Comparison of ENCODE assay signal across 9 cellular contexts in genomic region chr14:20412422-20412821, GRCh38. TPM values are rescaled to one million over a fixed set of nuclear protein-coding genes. Genes with fewer than 3 reads are reported as not detected.
DNase-seq lines count a peak whose midpoint lies in the region; ATAC-seq and TF ChIP-seq lines count a peak whose summit lies in the region.
"Had no signal": no experiment of that assay in that cellular context is flagged by ENCODE, and none has a peak within 500 bp of the region (broad histone marks: within the 10 kb centered on the region; RNA-seq: fewer than 3 reads in every experiment).

No MANE protein-coding gene starts in this region.

- no peak for TF ChIP-seq RAD21 in IMR-90 (IDR thresholded peaks at IDR 0.05; ENCODE audit: low read length)

- H4K91ac ChIP-seq in IMR-90 (ENCODE audit: insufficient read depth, low read depth, low read length) = no peak overlapping the region

- BruUV-seq in IMR-90 (replicated peaks; lab: Mats Ljungman, UMichigan) = no TSS peak

- H3K14ac ChIP-seq in IMR-90 (replicated peaks; ENCODE audit: low read depth, low read length) = peak overlapping the region; percentile 86; the same call in 1 of the 2 replicates

- peak overlapping the region; percentile 89 for H2BK5ac ChIP-seq in IMR-90 (ENCODE audit: low read depth, low read length, poor library complexity, severe bottlenecking)

- H3K4me3 ChIP-seq in CD8-positive, alpha-beta memory T cell (ENCODE audit: low read length) = peak overlapping the region; percentile 91
- peak overlapping the region; percentile 79 for H3K4me3 ChIP-seq in IMR-90 (ENCODE audit: insufficient read depth, low read depth, low read length)

- H3K79me1 ChIP-seq in IMR-90 (ENCODE audit: low read depth in 1 of 2, low read length in 2 of 2) = peaks cover 4 to 34% of the 10 kb centered on the region in 2 experiments; a peak in 3 of 4 replicates

- intact Hi-C loops in IMR-90 (cut with micrococcal nuclease) = loop anchor here (1.0 to 2.0 kb wide), 3 partner anchors 44 to 270 kb away; partner anchors contain the start of gene PARP2

- H3K56ac ChIP-seq in IMR-90 (ENCODE audit: extremely low read depth, insufficient read depth, low read length) = peak overlapping the region; percentile 68; the same call in 1 of the 2 replicates

- peak overlapping the region; percentile 92 to 99 (median 96) for H3K4me3 Mint-ChIP-seq in CD8-positive, alpha-beta memory T cell

- H3K27ac ChIP-seq in CD8-positive, alpha-beta memory T cell (ENCODE audit: low read depth, low read length) = peak overlapping the region; percentile 90
- peak overlapping the region; percentile 98 for H3K27ac ChIP-seq in IMR-90 (ENCODE audit: insufficient read depth, low read length)

- peak overlapping the region; percentile 95 for H3K4me2 ChIP-seq in IMR-90 (ENCODE audit: low read depth, low read length)

- peak in 2 of 5 donors; percentile 37 to 45 for DNase-seq in CD8-positive, alpha-beta memory T cell
- no peak for DNase-seq in IMR-90
- DNase-seq in central memory CD4-positive, alpha-beta T cell = peak; percentile 27
- DNase-seq in midbrain (lab: John Stamatoyannopoulos, UW) = peak; percentile 17
- DNase-seq in nucleus accumbens (lab: John Stamatoyannopoulos, UW) = no peak
- DNase-seq in ecto neural progenitor cell (ENCODE audit: low spot score) = no peak
- DNase-seq in retina = no peak

- peak overlapping the region; percentile 27; the same call in 1 of the 2 replicates for H4K5ac ChIP-seq in IMR-90 (ENCODE audit: low read depth, low read length)

- no peak for TF ChIP-seq POLR2A in IMR-90 (IDR thresholded peaks at IDR 0.05; ENCODE audit: low read depth, low read length)

- ATAC-seq in GM21360 (IDR thresholded peaks at IDR 0.05; ENCODE audit: unreplicated experiment) = peak; percentile 33
- ATAC-seq in IMR-90 (ENCODE audit: low read depth) = peak; percentile 4

- peak overlapping the region; percentile 81 to 90; a peak in 2 of 4 replicates for H4K8ac ChIP-seq in IMR-90 (ENCODE audit: low read depth in 2 of 2, low read length in 2 of 2)

- peak overlapping the region; percentile 24; the same call in 1 of the 2 replicates for H3K18ac ChIP-seq in IMR-90 (ENCODE audit: low read depth, low read length)

- no CpG with 5 or more reads among the region's 8 CpGs for WGBS in IMR-90 (ENCODE audit: extremely low coverage in 2 of 2, insufficient read length in 1 of 2), 2 experiments

- H2AFZ ChIP-seq in IMR-90 (replicated peaks; ENCODE audit: low read length, poor library complexity) = no peak overlapping the region

- H2BK15ac ChIP-seq in IMR-90 (ENCODE audit: low read depth, low read length) = no peak overlapping the region

- peak overlapping the region; percentile 41; the same call in 1 of the 2 replicates for H3K23ac ChIP-seq in IMR-90 (ENCODE audit: low read depth, low read length)

- peaks cover 44 to 65% (median 62%) of the 10 kb centered on the region in 3 donors for H3K4me1 Mint-ChIP-seq in CD8-positive, alpha-beta memory T cell

- H4K20me1 ChIP-seq in IMR-90 (ENCODE audit: insufficient read depth, low read length) = no peaks in the 10 kb centered on the region

- peaks cover 8% of the 10 kb centered on the region for H3K36me3 ChIP-seq in CD8-positive, alpha-beta memory T cell (ENCODE audit: insufficient read depth, low read length)
- H3K36me3 ChIP-seq in IMR-90 (ENCODE audit: control insufficient read depth, insufficient read depth, low read length) = peaks cover 9% of the 10 kb centered on the region

- H3K27ac Mint-ChIP-seq in CD8-positive, alpha-beta memory T cell = peak overlapping the region; percentile 92 to 100 (median 98)

- peaks cover 0 to 22% (median 2%) of the 10 kb centered on the region in 3 donors for H3K36me3 Mint-ChIP-seq in CD8-positive, alpha-beta memory T cell

- CTCF ChIA-PET in CD8-positive, alpha-beta memory T cell (lab: Charles Lee) = interaction anchor here (0.8 to 3.7 kb wide), 5 partner anchors 11 to 201 kb away, joined by 3 to 24 read pairs (median 5); partner anchors contain the start of gene PARP2
- CTCF ChIA-PET in IMR-90 (lab: Yijun Ruan, JAX) = interaction anchor here (0.6 kb wide), 1 partner anchor 218 kb away, joined by 5 read pairs; no protein-coding TSS in a partner anchor

- no peaks in the 10 kb centered on the region for H3K9me3 ChIP-seq in CD8-positive, alpha-beta memory T cell (ENCODE audit: low read length)
- no peaks in the 10 kb centered on the region for H3K9me3 ChIP-seq in IMR-90 (ENCODE audit: control insufficient read depth, insufficient read depth, low read length)

- peak overlapping the region; percentile 59; the same call in 1 of the 2 replicates for H2BK120ac ChIP-seq in IMR-90 (ENCODE audit: low read depth, low read length)

- H3K9ac ChIP-seq in IMR-90 (ENCODE audit: low read depth, low read length) = peak overlapping the region; percentile 86

- no peaks in the 10 kb centered on the region for H3K9me3 Mint-ChIP-seq in CD8-positive, alpha-beta memory T cell

- H3K4me1 ChIP-seq in CD8-positive, alpha-beta memory T cell (ENCODE audit: insufficient read depth, low read length) = peaks cover 23% of the 10 kb centered on the region
- peaks cover 6% of the 10 kb centered on the region for H3K4me1 ChIP-seq in IMR-90 (ENCODE audit: control insufficient read depth, insufficient read depth, low read length)

- H2BK20ac ChIP-seq in IMR-90 (ENCODE audit: low read depth, low read length) = no peak overlapping the region; the same call in 1 of the 2 replicates

- POLR2A ChIA-PET in CD8-positive, alpha-beta memory T cell (lab: Charles Lee) = interaction anchor here (0.6 to 1.1 kb wide), 3 partner anchors 18 to 186 kb away, joined by 3 to 7 read pairs (median 4); no protein-coding TSS in a partner anchor
- POLR2A ChIA-PET in IMR-90 (lab: Charles Lee; ENCODE audit: unreplicated experiment) = interaction anchor here (0.6 to 0.7 kb wide), 2 partner anchors 23 to 49 kb away, joined by 7 to 18 read pairs; partner anchors contain the start of gene PIP4P1

- in situ Hi-C loops in IMR-90 (cut with MboI; ENCODE audit: low sequenced_read_pairs) = loop anchor here (5.0 to 10.0 kb wide), 2 partner anchors 200 to 272 kb away; partner anchors contain the start of genes ANG and RNASE4

- H3K4ac ChIP-seq in IMR-90 (ENCODE audit: low read depth, low read length) = no peak overlapping the region; the same call in 1 of the 2 replicates

- H3K9me1 ChIP-seq in IMR-90 (ENCODE audit: insufficient read depth, low read length) = peaks cover 4% of the 10 kb centered on the region; the same call in 1 of the 2 replicates

- dilution Hi-C loops in IMR-90 (cut with HindIII; ENCODE audit: low sequenced_read_pairs, unreplicated experiment) = no loop called here

- no peak overlapping the region for H2AK5ac ChIP-seq in IMR-90 (ENCODE audit: low read depth, low read length)

- no peak for TF ChIP-seq CTCF in IMR-90 (conservative IDR thresholded peaks at IDR 0.05; ENCODE audit: low read depth, low read length)

- H3K27me3 ChIP-seq in CD8-positive, alpha-beta memory T cell (ENCODE audit: insufficient read depth, low read length, poor library complexity, severe bottlenecking) = no peaks in the 10 kb centered on the region
- no peaks in the 10 kb centered on the region for H3K27me3 ChIP-seq in IMR-90 (ENCODE audit: control insufficient read depth, insufficient read depth, low read length)

- no peaks in the 10 kb centered on the region for H3K27me3 Mint-ChIP-seq in CD8-positive, alpha-beta memory T cell

- no peak overlapping the region for H2AK9ac ChIP-seq in IMR-90 (replicated peaks; ENCODE audit: low read depth, low read length, poor library complexity)

TF ChIP-seq in IMR-90, 13 proteins besides CTCF, POLR2A, EP300 and RAD21 (continues in another document):
- no peak for TF ChIP-seq CEBPB (IDR thresholded peaks at IDR 0.05; ENCODE audit: low read depth, low read length)
- TF ChIP-seq BHLHE40 (IDR thresholded peaks at IDR 0.05; ENCODE audit: low read depth, low read length) = no peak
- TF ChIP-seq RCOR1 (IDR thresholded peaks at IDR 0.05; ENCODE audit: insufficient replicate concordance, low read length) = no peak
- no peak for TF ChIP-seq MXI1 (IDR thresholded peaks at IDR 0.05; ENCODE audit: borderline replicate concordance, low read depth, low read length)
- no peak for TF ChIP-seq SMC3 (IDR thresholded peaks at IDR 0.05; ENCODE audit: low read depth, low read length)
- TF ChIP-seq NFE2L2 (IDR thresholded peaks at IDR 0.05; ENCODE audit: low read depth, low read length) = no peak
- no peak for TF ChIP-seq FOS (IDR thresholded peaks at IDR 0.05; ENCODE audit: low read depth, low read length)
- TF ChIP-seq CHD1 (IDR thresholded peaks at IDR 0.05; ENCODE audit: low read depth, low read length) = no peak
- TF ChIP-seq RFX5 (IDR thresholded peaks at IDR 0.05; ENCODE audit: low read depth, low read length) = no peak

RNA-seq across cellular contexts. Expression of gene TEP1, which starts 0.9 kb away (rescaled TPM):
- 10 to 100 TPM; 31.7 to 33.0 TPM for total RNA-seq in CD8-positive, alpha-beta memory T cell
- polyA plus RNA-seq in CD8-positive, alpha-beta memory T cell = 9.1 TPM
- 7.8 and 12.4 TPM in 2 replicates for total RNA-seq in IMR-90 (2012; rRNA removed)
- 9.8 and 10.7 TPM in 2 replicates for polyA plus RNA-seq in IMR-90 (2012; rRNA removed)
- 3.6 and 5.5 TPM in 2 replicates for polyA plus RNA-seq in IMR-90 (2012; cell fraction: cytosol; rRNA removed)
- polyA plus RNA-seq in IMR-90 (2012; cell fraction: nucleus; rRNA removed; ENCODE audit: low replicate concordance) = 45.5 and 45.9 TPM in 2 replicates

RNA-seq across cellular contexts. Expression of gene KLHL33, which starts 23.5 kb away (rescaled TPM):
- total RNA-seq in CD8-positive, alpha-beta memory T cell = under 1 TPM; 0.09 TPM
- 0.12 TPM for polyA plus RNA-seq in CD8-positive, alpha-beta memory T cell
- under 0.01 TPM in 2 replicates for total RNA-seq in IMR-90 (2012; rRNA removed)
- polyA plus RNA-seq in IMR-90 (2012; rRNA removed) = 0.03 TPM in 2 replicates
- polyA plus RNA-seq in IMR-90 (2012; cell fraction: cytosol; rRNA removed) = 0.01 and 0.03 TPM in 2 replicates
- 0.16 and 0.22 TPM in 2 replicates for polyA plus RNA-seq in IMR-90 (2012; cell fraction: nucleus; rRNA removed; ENCODE audit: low replicate concordance)
- total RNA-seq: T-helper 1 cell treated with Interleukin-12 subunit alpha and Interleukin-12 subunit beta and Interleukin-4 antibody, amounts not matched to agents 30 ng/mL and 1 ng/mL, for 36 hours had no signal

RNA-seq across cellular contexts. Expression of gene OSGEP, which starts 42.2 kb away (rescaled TPM):
- total RNA-seq in CD8-positive, alpha-beta memory T cell = 10 to 100 TPM; 58.0 to 58.1 TPM
- polyA plus RNA-seq in CD8-positive, alpha-beta memory T cell = 48.9 TPM
- 32.4 and 38.0 TPM in 2 replicates for total RNA-seq in IMR-90 (2012; rRNA removed)
- 23.1 and 24.7 TPM in 2 replicates for polyA plus RNA-seq in IMR-90 (2012; rRNA removed)
- 34.4 and 36.2 TPM in 2 replicates for polyA plus RNA-seq in IMR-90 (2012; cell fraction: cytosol; rRNA removed)
- polyA plus RNA-seq in IMR-90 (2012; cell fraction: nucleus; rRNA removed; ENCODE audit: low replicate concordance) = 144 and 145 TPM in 2 replicates

RNA-seq across cellular contexts. Expression of gene APEX1, which starts 42.6 kb away (rescaled TPM):
- total RNA-seq in CD8-positive, alpha-beta memory T cell = 100 to 1,000 TPM; 242 to 248 TPM
- 117 TPM for polyA plus RNA-seq in CD8-positive, alpha-beta memory T cell
- total RNA-seq in IMR-90 (2012; rRNA removed) = 125 and 141 TPM in 2 replicates
- 241 and 242 TPM in 2 replicates for polyA plus RNA-seq in IMR-90 (2012; rRNA removed)
- polyA plus RNA-seq in IMR-90 (2012; cell fraction: cytosol; rRNA removed) = 115 and 191 TPM in 2 replicates
- polyA plus RNA-seq in IMR-90 (2012; cell fraction: nucleus; rRNA removed; ENCODE audit: low replicate concordance) = 85.5 and 208 TPM in 2 replicates

RNA-seq across cellular contexts. Expression of gene PIP4P1, which starts 48.8 kb away (rescaled TPM):
- 10 to 100 TPM; 29.5 to 33.5 TPM for total RNA-seq in CD8-positive, alpha-beta memory T cell
- 36.4 TPM for polyA plus RNA-seq in CD8-positive, alpha-beta memory T cell
- 15.0 and 15.2 TPM in 2 replicates for total RNA-seq in IMR-90 (2012; rRNA removed)
- polyA plus RNA-seq in IMR-90 (2012; rRNA removed) = 27.2 and 27.8 TPM in 2 replicates
- polyA plus RNA-seq in IMR-90 (2012; cell fraction: cytosol; rRNA removed) = 13.3 and 24.4 TPM in 2 replicates
- polyA plus RNA-seq in IMR-90 (2012; cell fraction: nucleus; rRNA removed; ENCODE audit: low replicate concordance) = 70.6 and 153 TPM in 2 replicates

Comparison
In these comparisons a context has a peak if more than half of its experiments do, and no peak if none do; other contexts are left out.
1. DNase-seq: peak in central memory CD4-positive, alpha-beta T cell (single experiment) and midbrain (single experiment); none in IMR-90 (single experiment), nucleus accumbens (0 of 56), ecto neural progenitor cell (single experiment) and retina (single experiment).